20 cellular contexts compared by ENCODE assay signal in genomic region chr3:12926660-12927059, GRCh38.
"Had no signal": no experiment of that assay in that cellular context is flagged by ENCODE, and none has a peak within 500 bp of the region (broad histone marks: within the 10 kb centered on the region; RNA-seq: fewer than 3 reads in every experiment).

No MANE protein-coding gene starts in this region.

- H3K27me3 Mint-ChIP-seq: activated CD4-positive, alpha-beta memory T cell treated with anti-CD3 and anti-CD28 coated beads for 36 hours; activated naive CD8-positive, alpha-beta T cell; stimulated activated naive CD8-positive, alpha-beta T cell treated with anti-CD3 and anti-CD28 coated beads, Interleukin-15, Interleukin-2, amounts not matched to agents 100 ng/mL and 50 ng/mL, for 24 hours had no signal

- H3K4me3 Mint-ChIP-seq: activated CD4-positive, alpha-beta memory T cell treated with anti-CD3 and anti-CD28 coated beads for 36 hours; activated naive CD8-positive, alpha-beta T cell; immature natural killer cell; nephron progenitor cell; stimulated activated naive CD8-positive, alpha-beta T cell treated with anti-CD3 and anti-CD28 coated beads, Interleukin-15, Interleukin-2, amounts not matched to agents 100 ng/mL and 50 ng/mL, for 24 hours had no signal

- DNase-seq: activated CD4-positive, alpha-beta memory T cell treated with anti-CD3 and anti-CD28 coated beads for 36 hours; activated CD4-positive, alpha-beta T cell treated with anti-CD3 and anti-CD28 coated beads for 48 hours; activated CD4-positive, CD25-positive, alpha-beta regulatory T cell; activated gamma-delta T cell treated with Interleukin-2 at 50 U/mL for 16 hours; adrenal gland; cortex of kidney; immature natural killer cell; mesenchymal stem cell; mucosa of descending colon; nephron progenitor cell; occipital lobe; posterior cingulate gyrus; stimulated activated CD4-positive, alpha-beta T cell treated with anti-CD3 and anti-CD28 coated beads, Interleukin-4, amount 100 ng/mL, for 24 hours; T1000; transverse colon; uterus had no signal

- H3K4me3 ChIP-seq: adrenal gland, ascending aorta, mucosa of descending colon, transverse colon, uterus had no signal

- ATAC-seq: mucosa of descending colon had no signal

- H3K27ac ChIP-seq: adrenal gland, ascending aorta, epithelial cell of prostate, transverse colon, uterus had no signal

- H3K27ac Mint-ChIP-seq: activated CD4-positive, alpha-beta memory T cell treated with anti-CD3 and anti-CD28 coated beads for 36 hours; activated naive CD8-positive, alpha-beta T cell; nephron progenitor cell; stimulated activated naive CD8-positive, alpha-beta T cell treated with anti-CD3 and anti-CD28 coated beads, Interleukin-15, Interleukin-2, amounts not matched to agents 100 ng/mL and 50 ng/mL, for 24 hours had no signal

- H3K36me3 ChIP-seq: uterus had no signal

- H3K9me3 Mint-ChIP-seq: activated CD4-positive, alpha-beta memory T cell treated with anti-CD3 and anti-CD28 coated beads for 36 hours; immature natural killer cell; nephron progenitor cell; stimulated activated naive CD8-positive, alpha-beta T cell treated with anti-CD3 and anti-CD28 coated beads, Interleukin-15, Interleukin-2, amounts not matched to agents 100 ng/mL and 50 ng/mL, for 24 hours had no signal

- H3K9me3 ChIP-seq: adrenal gland, ascending aorta, mucosa of descending colon, transverse colon, uterus had no signal

- H3K27me3 ChIP-seq: adrenal gland, ascending aorta, transverse colon, uterus had no signal

- H3K4me1 Mint-ChIP-seq: nephron progenitor cell had no signal

- H3K4me1 ChIP-seq: transverse colon, uterus had no signal
